ENCODE assay signal across 3 cellular contexts in genomic region chr13:98307744-98308524, GRCh38.
A peak's percentile ranks its signal among the peaks of the same experiment; 100 is the strongest.
TF ChIP-seq lines count a peak whose summit lies in the region.

No MANE protein-coding gene starts in this region.

TF ChIP-seq in H1, 55 proteins besides CTCF, POLR2A, EP300 and RAD21 (continues in another document):
- TF ChIP-seq TAF1 (IDR thresholded peaks at IDR 0.05; ENCODE audit: low read depth, low read length), result no peak
- TF ChIP-seq ATF2 (IDR thresholded peaks at IDR 0.05; ENCODE audit: low read length), result no peak
- TF ChIP-seq EZH2 (IDR thresholded peaks at IDR 0.05; ENCODE audit: low read depth, low read length, severe bottlenecking), result no peak
- TF ChIP-seq SP2 (IDR thresholded peaks at IDR 0.05; ENCODE audit: low read length), result no peak
- no peak for TF ChIP-seq CHD1 (IDR thresholded peaks at IDR 0.05; ENCODE audit: low read depth, low read length)
- TF ChIP-seq KDM4A (IDR thresholded peaks at IDR 0.05; ENCODE audit: low read depth, low read length, severe bottlenecking), result no peak
- no peak for TF ChIP-seq BCL11A (IDR thresholded peaks at IDR 0.05; ENCODE audit: low read depth in 2 of 2, low read length in 2 of 2)
- TF ChIP-seq NRF1 (IDR thresholded peaks at IDR 0.05; ENCODE audit: low read depth, low read length), result no peak
- no peak for TF ChIP-seq SIRT6 (IDR thresholded peaks at IDR 0.05; ENCODE audit: low read length)
- no peak for TF ChIP-seq TBP (IDR thresholded peaks at IDR 0.05; ENCODE audit: low read depth, low read length)

TF ChIP-seq in HepG2, 621 proteins besides CTCF, POLR2A, EP300 and RAD21 (continues in another document):
- no peak for TF ChIP-seq SIN3B (IDR thresholded peaks at IDR 0.05; ENCODE audit: low read length)
- TF ChIP-seq AHDC1 (CRISPR knock-in tag; IDR thresholded peaks at IDR 0.05; ENCODE audit: borderline replicate concordance), result peak; percentile 86
- TF ChIP-seq HNF4G (IDR thresholded peaks at IDR 0.05; ENCODE audit: borderline replicate concordance, low read depth, low read length), result no peak
- no peak for TF ChIP-seq HNF4G (CRISPR knock-in tag; IDR thresholded peaks at IDR 0.05; ENCODE audit: borderline replicate concordance, low read depth)
- TF ChIP-seq FOXA3 (CRISPR knock-in tag; IDR thresholded peaks at IDR 0.05), result peak; percentile 76
- TF ChIP-seq ZNF562 (CRISPR knock-in tag; IDR thresholded peaks at IDR 0.05; ENCODE audit: borderline replicate concordance), result no peak
- TF ChIP-seq RBM22 (optimal IDR thresholded peaks at IDR 0.05; ENCODE audit: low read length), result peak; percentile 85
- TF ChIP-seq ZNF34 (CRISPR knock-in tag; IDR thresholded peaks at IDR 0.05; ENCODE audit: borderline replicate concordance), result no peak
- no peak for TF ChIP-seq MXI1 (IDR thresholded peaks at IDR 0.05; ENCODE audit: borderline replicate concordance, low read depth, low read length)
- TF ChIP-seq MED13 (CRISPR knock-in tag; IDR thresholded peaks at IDR 0.05), result peak; percentile 67; the same call in 1 of the 2 replicates
- TF ChIP-seq NCOA2 (CRISPR knock-in tag; IDR thresholded peaks at IDR 0.05), result peak; percentile 85
- TF ChIP-seq ZSCAN31 (CRISPR knock-in tag; IDR thresholded peaks at IDR 0.05; ENCODE audit: low read depth), result no peak
- peak; percentile 61; the same call in 1 of the 2 replicates for TF ChIP-seq RXRA (CRISPR knock-in tag; IDR thresholded peaks at IDR 0.05)
- no peak for TF ChIP-seq HES4 (CRISPR knock-in tag; IDR thresholded peaks at IDR 0.05; ENCODE audit: borderline replicate concordance)
- no peak for TF ChIP-seq TCF12 (IDR thresholded peaks at IDR 0.05)
- 0 out of 2 replicates have a peak, but pooled peaks have one; percentile 74 for TF ChIP-seq TCF12 (CRISPR knock-in tag; IDR thresholded peaks at IDR 0.05)
- TF ChIP-seq NR2F1 (CRISPR knock-in tag; IDR thresholded peaks at IDR 0.05), result peak in 1 of 2 experiments; percentile 67; a peak in 1 of 4 replicates
- peak; percentile 95 for TF ChIP-seq MED1 (CRISPR knock-in tag; IDR thresholded peaks at IDR 0.05)
- no peak for TF ChIP-seq ARHGAP35 (CRISPR knock-in tag; IDR thresholded peaks at IDR 0.05; ENCODE audit: borderline replicate concordance)
- TF ChIP-seq ZNF784 (CRISPR knock-in tag; IDR thresholded peaks at IDR 0.05; ENCODE audit: borderline replicate concordance), result peak; percentile 57; the same call in 1 of the 2 replicates
- peak; percentile 57; the same call in 1 of the 2 replicates for TF ChIP-seq PITX1 (CRISPR knock-in tag; IDR thresholded peaks at IDR 0.05)
- peak; percentile 58; the same call in 1 of the 2 replicates for TF ChIP-seq THRA (CRISPR knock-in tag; IDR thresholded peaks at IDR 0.05; ENCODE audit: borderline replicate concordance)
- peak; percentile 59; the same call in 1 of the 2 replicates for TF ChIP-seq ZNF44 (CRISPR knock-in tag; IDR thresholded peaks at IDR 0.05)
- TF ChIP-seq DNMT1 (CRISPR knock-in tag; IDR thresholded peaks at IDR 0.05), result no peak
- peak; percentile 36; the same call in 1 of the 2 replicates for TF ChIP-seq NRL (CRISPR knock-in tag; IDR thresholded peaks at IDR 0.05; ENCODE audit: borderline replicate concordance)

TF ChIP-seq in GM12891, 5 proteins besides CTCF, POLR2A, EP300 and RAD21:
- TF ChIP-seq POLR2AphosphoS5 (IDR thresholded peaks at IDR 0.05; ENCODE audit: low read depth, low read length), result no peak
- TF ChIP-seq PAX5 (IDR thresholded peaks at IDR 0.05; ENCODE audit: insufficient read depth, low read length, severe bottlenecking), result no peak
- no peak for TF ChIP-seq TAF1 (IDR thresholded peaks at IDR 0.05; ENCODE audit: low read depth, low read length)
- no peak for TF ChIP-seq POU2F2 (IDR thresholded peaks at IDR 0.05; ENCODE audit: low read depth, low read length)
- TF ChIP-seq SPI1 (IDR thresholded peaks at IDR 0.05; ENCODE audit: low read depth, low read length), result no peak
